23 cellular contexts compared by ENCODE assay signal in the genomic region with DNA sequence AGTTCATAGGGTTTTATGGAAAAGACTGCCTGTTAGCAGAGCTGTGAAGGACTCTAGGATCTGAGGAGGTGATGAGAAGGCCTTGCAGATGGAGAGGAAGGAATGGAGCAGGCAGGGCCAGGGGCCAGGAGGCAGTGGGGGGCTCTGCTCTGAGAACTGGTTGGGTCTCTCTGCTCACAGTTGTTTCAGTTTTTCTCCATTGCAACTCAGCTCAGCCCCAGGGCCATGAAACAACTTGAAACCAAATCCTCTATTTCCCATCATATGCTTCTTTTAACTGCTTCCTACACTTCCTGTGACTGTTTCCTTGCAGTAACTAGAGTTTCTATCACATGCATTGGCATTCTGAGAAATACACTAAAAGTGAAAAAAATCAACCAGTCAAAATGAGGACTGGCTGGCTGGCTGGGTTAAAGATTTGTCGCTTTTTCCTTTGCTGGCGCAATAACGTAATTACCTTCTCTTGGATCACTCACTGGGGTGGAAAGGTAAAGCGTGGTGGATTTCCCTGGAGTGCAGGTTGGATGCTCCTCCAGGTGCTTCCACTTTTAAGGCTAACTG.
DNase-seq lines count a peak whose midpoint lies in the region; ATAC-seq, FAIRE-seq and TF ChIP-seq lines count a peak whose summit lies in the region.
"Had no signal": no experiment of that assay in that cellular context is flagged by ENCODE, and none has a peak within 500 bp of the region (broad histone marks: within the 10 kb centered on the region; RNA-seq: fewer than 3 reads in every experiment).

No MANE protein-coding gene starts in this region.

- no peaks in the 10 kb centered on the region for H3K9me3 ChIP-seq in endothelial cell of umbilical vein (replicated peaks; ENCODE audit: control insufficient read depth, insufficient read depth, low read length)
- H3K9me3 ChIP-seq: left lung, right atrium auricular region, thoracic aorta had no signal

- ATAC-seq in stimulated activated naive CD8-positive, alpha-beta T cell treated with anti-CD3 and anti-CD28 coated beads, Interleukin-15, Interleukin-2, amounts not matched to agents 100 U/mL and 50 U/mL, for 24 hours: peak; percentile 82
- ATAC-seq in HG02981 (IDR thresholded peaks at IDR 0.05; ENCODE audit: unreplicated experiment): no peak
- no peak for ATAC-seq in left lobe of liver
- ATAC-seq: esophagus mucosa, left lung, T-cell had no signal

- no peaks in the 10 kb centered on the region for H3K9me1 ChIP-seq in endothelial cell of umbilical vein (replicated peaks; ENCODE audit: control insufficient read depth, extremely low read depth, insufficient read depth, low read length)

- POLR2A ChIA-PET in endothelial cell of umbilical vein (lab: Charles Lee): no interaction called here

- no peak for TF ChIP-seq CTCF in endothelial cell of umbilical vein (IDR thresholded peaks at IDR 0.05; ENCODE audit: extremely low read depth in 1 of 2, insufficient read depth in 1 of 2, low read depth in 1 of 2, low read length in 2 of 2)

- no peak for TF ChIP-seq POLR2A in endothelial cell of umbilical vein (IDR thresholded peaks at IDR 0.05; ENCODE audit: low read depth, low read length)

- H3K27me3 ChIP-seq in endothelial cell of umbilical vein (ENCODE audit: control insufficient read depth in 2 of 2, insufficient read depth in 2 of 2, low read length in 2 of 2): no peaks in the 10 kb centered on the region
- H3K27me3 ChIP-seq: cardiac muscle cell, left lung, right atrium auricular region had no signal

- no peaks in the 10 kb centered on the region for H3K79me2 ChIP-seq in endothelial cell of umbilical vein (ENCODE audit: control insufficient read depth, insufficient read depth, low read length)

- dilution Hi-C loops in endothelial cell of umbilical vein (cut with MboI; ENCODE audit: extremely low pct_ligation_motif_present, low sequenced_read_pairs): no loop called here

- no peak overlapping the region for H3K4me2 ChIP-seq in endothelial cell of umbilical vein (ENCODE audit: insufficient read depth, low read length)
- H3K4me2 ChIP-seq: KMS-11 had no signal

- BruUV-seq in endothelial cell of umbilical vein (replicated peaks; lab: Mats Ljungman, UMichigan): no TSS peak

- DNase-seq in activated T-cell treated with anti-CD3 and anti-CD28 coated beads for 48 hours (ENCODE audit: low read depth) (peak; percentile 18), activated T-cell treated with anti-CD3 and anti-CD28 coated beads for 4 hours (no peak), endothelial cell of umbilical vein (ENCODE audit: low read depth, low spot score) (peak; percentile 46), left lobe of liver (ENCODE audit: low spot score) (no peak), NCI-H748 (lab: John Stamatoyannopoulos, UW; ENCODE audit: unreplicated experiment) (no peak)
- peak; percentile 51 to 66 for DNase-seq in activated T-cell treated with anti-CD3 and anti-CD28 coated beads, Interleukin-2, amount 50 U/mL, for 48 hours
- DNase-seq in stimulated activated naive CD8-positive, alpha-beta T cell treated with anti-CD3 and anti-CD28 coated beads, Interleukin-15, Interleukin-2, amounts not matched to agents 100 U/mL and 50 U/mL, for 24 hours: peak; percentile 25
- DNase-seq: ACHN, DMS153, left lung, NCI-H1105 treated with DMSO at 0.1 percent for 48 hours, NCI-H2107, NCI-H526, occipital lobe, SHP77, T-cell had no signal

- H3K36me3 ChIP-seq in endothelial cell of umbilical vein (ENCODE audit: control insufficient read depth in 2 of 2, extremely low read depth in 1 of 2, insufficient read depth in 2 of 2, low read length in 2 of 2): no peaks in the 10 kb centered on the region
- H3K36me3 ChIP-seq: cardiac muscle cell, left lung, right atrium auricular region, thoracic aorta had no signal

- no peaks in the 10 kb centered on the region for H3K4me1 ChIP-seq in endothelial cell of umbilical vein (ENCODE audit: control insufficient read depth, extremely low read depth, insufficient read depth, low read length)
- H3K4me1 ChIP-seq: left lung, right atrium auricular region had no signal

- intact Hi-C loops in endothelial cell of umbilical vein (cut with micrococcal nuclease): no loop called here

- no peak overlapping the region for H3K4me3 ChIP-seq in endothelial cell of umbilical vein (replicated peaks in 1 of 3; ENCODE audit: insufficient read depth in 1 of 3, low read depth in 1 of 3, low read length in 3 of 3)
- H3K4me3 ChIP-seq: cardiac muscle cell, left lung, right atrium auricular region, thoracic aorta had no signal

- FAIRE-seq in endothelial cell of umbilical vein (lab: Jason Lieb, UNC): peak; percentile 70
- FAIRE-seq: GM12892 had no signal

- H4K20me1 ChIP-seq in endothelial cell of umbilical vein (replicated peaks; ENCODE audit: control insufficient read depth, extremely low read depth, insufficient read depth, low read length): no peaks in the 10 kb centered on the region

- no peak overlapping the region for H3K27ac ChIP-seq in endothelial cell of umbilical vein (ENCODE audit: insufficient read depth, low read depth, low read length)
- H3K27ac ChIP-seq: cardiac muscle cell, KMS-11, left lung, right atrium auricular region, thoracic aorta had no signal

- CTCF ChIA-PET in endothelial cell of umbilical vein (lab: Charles Lee): no interaction called here

- no peak overlapping the region for H3K9ac ChIP-seq in endothelial cell of umbilical vein (replicated peaks; ENCODE audit: extremely low read depth, insufficient read depth, low read length)
- H3K9ac ChIP-seq: KMS-11 had no signal

- H2AFZ ChIP-seq in endothelial cell of umbilical vein (ENCODE audit: low read depth, low read length): no peak overlapping the region

TF ChIP-seq in endothelial cell of umbilical vein, 7 proteins besides CTCF, POLR2A, EP300 and RAD21:
- TF ChIP-seq MAX (IDR thresholded peaks at IDR 0.05; ENCODE audit: insufficient read depth, insufficient read length) (no peak), POLR2AphosphoS5 (IDR thresholded peaks at IDR 0.05; ENCODE audit: insufficient read depth, low read depth, low read length) (no peak), GATA2 (IDR thresholded peaks at IDR 0.05; ENCODE audit: insufficient read depth, insufficient read length, low read depth, low read length) (no peak), EZH2 (IDR thresholded peaks at IDR 0.05; ENCODE audit: borderline replicate concordance, low read depth, low read length, severe bottlenecking) (no peak), MYC (IDR thresholded peaks at IDR 0.05; ENCODE audit: low read depth, low read length) (no peak), FOS (IDR thresholded peaks at IDR 0.05; ENCODE audit: borderline replicate concordance, insufficient read depth, low read length) (no peak), JUN (IDR thresholded peaks at IDR 0.05; ENCODE audit: borderline replicate concordance, insufficient read depth, insufficient read length, low read depth) (no peak)
TF ChIP-seq in endothelial cell of umbilical vein: peak in this region for 0.

Comparison
In these comparisons a context has a peak if more than half of its experiments do, and no peak if none do; other contexts are left out.
1. DNase-seq: peak in activated T-cell treated with anti-CD3 and anti-CD28 coated beads for 48 hours (single experiment), activated T-cell treated with anti-CD3 and anti-CD28 coated beads, Interleukin-2, amount 50 U/mL, for 48 hours (2 of 2), endothelial cell of umbilical vein (single experiment) and stimulated activated naive CD8-positive, alpha-beta T cell treated with anti-CD3 and anti-CD28 coated beads, Interleukin-15, Interleukin-2, amounts not matched to agents 100 U/mL and 50 U/mL, for 24 hours (single experiment); none in activated T-cell treated with anti-CD3 and anti-CD28 coated beads for 4 hours (single experiment), left lobe of liver (single experiment) and NCI-H748 (single experiment).